In genomic region chr15:63221346-63221745, GRCh38 we compare ENCODE assay signal across 13 cellular contexts. TPM values are rescaled to one million over a fixed set of nuclear protein-coding genes. Genes with fewer than 3 reads are reported as not detected.
DNase-seq lines count a peak whose midpoint lies in the region; ATAC-seq and TF ChIP-seq lines count a peak whose summit lies in the region.
"Had no signal": no experiment of that assay in that cellular context is flagged by ENCODE, and none has a peak within 500 bp of the region (broad histone marks: within the 10 kb centered on the region; RNA-seq: fewer than 3 reads in every experiment).

No MANE protein-coding gene starts in this region.

- peaks cover 21 to 66% (median 46%) of the 10 kb centered on the region in 11 experiments; a peak in 21 of 22 replicates for H3K36me3 ChIP-seq in BLaER1 treated with 17β-estradiol and CSF1 and Interleukin-3, amounts not matched to agents 10 nM and 100 nM
- H3K36me3 ChIP-seq in RWPE2 (ENCODE audit: low read depth) (0 out of 2 replicates have a peak, but pooled peaks cover 5% of the 10 kb centered on the region), osteoblast (ENCODE audit: insufficient read depth, low read length) (no peaks in the 10 kb centered on the region)

- H2AFZ ChIP-seq in osteoblast (ENCODE audit: low read length) = no peak overlapping the region

- peaks cover 0 to 8% (median 0%) of the 10 kb centered on the region in 11 experiments; a peak in 7 of 22 replicates for H3K9me3 ChIP-seq in BLaER1 treated with 17β-estradiol and CSF1 and Interleukin-3, amounts not matched to agents 10 nM and 100 nM (replicated peaks in 1 of 11)
- H3K9me3 ChIP-seq in RWPE2 (ENCODE audit: severe bottlenecking) (no peaks in the 10 kb centered on the region), osteoblast (ENCODE audit: low read depth, low read length) (no peaks in the 10 kb centered on the region)

- peak overlapping the region in 6 of 11 experiments; percentile 25 to 86 (median 60); a peak in 11 of 22 replicates for H3K4me2 ChIP-seq in BLaER1 treated with 17β-estradiol and CSF1 and Interleukin-3, amounts not matched to agents 10 nM and 100 nM
- H3K4me2 ChIP-seq in osteoblast (ENCODE audit: insufficient read depth, low read length) = peak overlapping the region; percentile 20

- H3K27me3 ChIP-seq in BLaER1 treated with 17β-estradiol and CSF1 and Interleukin-3, amounts not matched to agents 10 nM and 100 nM = no peaks in the 10 kb centered on the region
- H3K27me3 ChIP-seq in RWPE2 (ENCODE audit: insufficient read depth, poor library complexity, severe bottlenecking) = no peaks in the 10 kb centered on the region
- H3K27me3 ChIP-seq in osteoblast (ENCODE audit: insufficient read depth, low read length) = no peaks in the 10 kb centered on the region

- intact Hi-C loops in Right ventricle myocardium superior (cut with DNase I) = no loop called here

- ATAC-seq in RWPE2 (ENCODE audit: low read depth) (peak; percentile 48), Right ventricle myocardium superior (ENCODE audit: poor library complexity) (peak; percentile 72), HG03342 (IDR thresholded peaks at IDR 0.05; ENCODE audit: unreplicated experiment) (no peak), HG03442 (IDR thresholded peaks at IDR 0.05; ENCODE audit: unreplicated experiment) (no peak), HG02870 (IDR thresholded peaks at IDR 0.05; ENCODE audit: unreplicated experiment) (no peak)

- peaks cover 3 to 97% (median 32%) of the 10 kb centered on the region in 10 experiments; a peak in 17 of 20 replicates for H3K4me1 ChIP-seq in BLaER1 treated with 17β-estradiol and CSF1 and Interleukin-3, amounts not matched to agents 10 nM and 100 nM
- H3K4me1 ChIP-seq in RWPE2 (ENCODE audit: insufficient read depth, poor library complexity, severe bottlenecking) (peaks cover 34% of the 10 kb centered on the region), osteoblast (ENCODE audit: insufficient read depth, low read length) (peaks cover 33% of the 10 kb centered on the region)

- DNase-seq in RWPE2 (ENCODE audit: low spot score) (no peak), Right ventricle myocardium superior (peak; percentile 44), osteoblast (ENCODE audit: insufficient read length, low spot score, missing footprints) (no peak), AG08395 (ENCODE audit: low spot score) (no peak)
- DNase-seq: activated CD4-positive, alpha-beta T cell treated with anti-CD3 and anti-CD28 coated beads for 1 hour; AML-193; central memory CD4-positive, alpha-beta T cell; foreskin melanocyte; NCI-H1417 treated with DMSO at 0.1 percent for 48 hours had no signal

- peaks cover 65% of the 10 kb centered on the region for H3K79me2 ChIP-seq in osteoblast (ENCODE audit: insufficient read depth, low read length)

- TF ChIP-seq CTCF in RWPE2 (IDR thresholded peaks at IDR 0.05; ENCODE audit: poor library complexity, severe bottlenecking) (no peak), osteoblast (IDR thresholded peaks at IDR 0.05; ENCODE audit: extremely low read depth, low read depth, low read length) (no peak)

- H4K20me1 ChIP-seq in BLaER1 treated with 17β-estradiol and CSF1 and Interleukin-3, amounts not matched to agents 10 nM and 100 nM = peaks cover 0 to 77% (median 0%) of the 10 kb centered on the region in 11 experiments; a peak in 5 of 22 replicates
- no peaks in the 10 kb centered on the region for H4K20me1 ChIP-seq in osteoblast (ENCODE audit: insufficient read depth, low read length)

- no peak overlapping the region for H3K4me3 ChIP-seq in BLaER1 treated with 17β-estradiol and CSF1 and Interleukin-3, amounts not matched to agents 10 nM and 100 nM
- H3K4me3 ChIP-seq in RWPE2 (ENCODE audit: severe bottlenecking) (no peak overlapping the region), osteoblast (ENCODE audit: insufficient read depth, low read length) (no peak overlapping the region)

- H3K27ac ChIP-seq in BLaER1 treated with 17β-estradiol and CSF1 and Interleukin-3, amounts not matched to agents 10 nM and 100 nM = peak overlapping the region in 3 of 11 experiments; percentile 20 to 32 (median 27); a peak in 5 of 22 replicates
- H3K27ac ChIP-seq in RWPE2 (ENCODE audit: poor library complexity, severe bottlenecking) (no peak overlapping the region), osteoblast (ENCODE audit: low read depth, low read length) (peak overlapping the region; percentile 7)

- 0 out of 22 replicates have a peak overlapping the region, but pooled peaks of 1 of the 11 experiments have one; percentile 28 for H3K9ac ChIP-seq in BLaER1 treated with 17β-estradiol and CSF1 and Interleukin-3, amounts not matched to agents 10 nM and 100 nM

RNA-seq across cellular contexts. Expression of gene RAB8B, which starts 31.9 kb away (rescaled TPM):
- 10.0 TPM for total RNA-seq in Right ventricle myocardium superior
- total RNA-seq in osteoblast = 55.7 and 57.5 TPM in 2 replicates

RNA-seq across cellular contexts. Expression of gene APH1B, which starts 56.1 kb away (rescaled TPM):
- total RNA-seq in Right ventricle myocardium superior (7.1 TPM), osteoblast (17.7 and 21.8 TPM in 2 replicates)

Comparison
In these comparisons a context has a peak if more than half of its experiments do, and no peak if none do; other contexts are left out.
1. ATAC-seq: peak in RWPE2 (single experiment) and Right ventricle myocardium superior (single experiment); none in HG03342 (single experiment), HG03442 (single experiment) and HG02870 (single experiment).